30 cellular contexts compared by ENCODE assay signal in the genomic region with DNA sequence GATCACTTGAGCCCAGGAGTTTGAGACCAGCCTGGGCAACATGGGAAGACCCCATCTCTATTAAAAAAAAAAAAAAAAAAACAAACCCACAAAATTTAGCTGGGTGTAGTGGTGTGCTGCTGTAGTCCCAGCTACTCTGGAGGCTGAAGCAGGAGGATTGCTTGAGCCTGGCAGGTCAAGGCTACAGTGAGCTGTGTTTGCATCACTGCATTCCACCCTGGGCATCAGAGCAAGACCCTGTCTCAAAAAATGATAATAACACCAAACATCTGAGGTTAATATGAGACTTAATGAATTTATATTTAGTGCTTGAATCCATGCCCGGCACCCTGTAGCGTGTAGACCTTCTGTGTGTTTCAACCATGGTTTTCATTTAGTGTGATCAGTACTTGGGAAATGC.
"Had no signal": no experiment of that assay in that cellular context is flagged by ENCODE, and none has a peak within 500 bp of the region (broad histone marks: within the 10 kb centered on the region; RNA-seq: fewer than 3 reads in every experiment).

No MANE protein-coding gene starts in this region.

- H3K36me3 Mint-ChIP-seq: activated naive CD8-positive, alpha-beta T cell had no signal

- H3K27me3 ChIP-seq: brain microvascular endothelial cell, dorsolateral prefrontal cortex, esophagus muscularis mucosa, foreskin keratinocyte, gastrocnemius medialis had no signal

- H3K36me3 ChIP-seq: brain microvascular endothelial cell, esophagus muscularis mucosa, gastrocnemius medialis had no signal

- ATAC-seq: activated T-cell treated with anti-CD3 and anti-CD28 coated beads, Interleukin-2, amount 50 U/mL, for 72 hours; foreskin keratinocyte; gastrocnemius medialis; T-helper 17 cell had no signal

- H3K9me3 Mint-ChIP-seq: activated CD4-positive, alpha-beta memory T cell treated with anti-CD3 and anti-CD28 coated beads, Interleukin-2, amount 10 ng/mL, durations not matched to agents 7 days and 5 days; activated CD4-positive, alpha-beta T cell treated with anti-CD3 and anti-CD28 coated beads, Interleukin-2, amount 10 ng/mL, durations not matched to agents 7 days and 5 days; activated T-cell treated with anti-CD3 and anti-CD28 coated beads, Interleukin-2, amount 50 U/mL, for 24 hours; activated T-cell treated with anti-CD3 and anti-CD28 coated beads, Interleukin-2, amount 50 U/mL, for 72 hours; central memory CD8-positive, alpha-beta T cell; dendritic cell treated with granulocyte-macrophage colony-stimulating factor and Interleukin-4, amounts not matched to agents 40 ng/mL and 50 ng/mL, for 4 days; T-helper 2 cell treated with Interferon-gamma antibody and Interleukin-4, amounts not matched to agents 5 μg/mL and 100 μg/mL, for 36 hours had no signal

- H3K4me3 Mint-ChIP-seq: activated CD4-positive, alpha-beta memory T cell treated with anti-CD3 and anti-CD28 coated beads, Interleukin-2, amount 10 ng/mL, durations not matched to agents 7 days and 5 days; activated CD4-positive, alpha-beta T cell treated with anti-CD3 and anti-CD28 coated beads, Interleukin-2, amount 10 ng/mL, durations not matched to agents 7 days and 5 days; activated naive CD8-positive, alpha-beta T cell; activated T-cell treated with anti-CD3 and anti-CD28 coated beads, Interleukin-2, amount 50 U/mL, for 24 hours; activated T-cell treated with anti-CD3 and anti-CD28 coated beads, Interleukin-2, amount 50 U/mL, for 72 hours; central memory CD8-positive, alpha-beta T cell; dendritic cell treated with granulocyte-macrophage colony-stimulating factor and Interleukin-4, amounts not matched to agents 40 ng/mL and 50 ng/mL, for 4 days; T-helper 17 cell; T-helper 2 cell treated with Interferon-gamma antibody and Interleukin-4, amounts not matched to agents 5 μg/mL and 100 μg/mL, for 36 hours had no signal

- H3K4me3 ChIP-seq: coronary artery, dorsolateral prefrontal cortex, esophagus muscularis mucosa, gastrocnemius medialis had no signal

- H3K27me3 Mint-ChIP-seq: activated CD4-positive, alpha-beta T cell treated with anti-CD3 and anti-CD28 coated beads, Interleukin-2, amount 10 ng/mL, durations not matched to agents 7 days and 5 days; activated naive CD8-positive, alpha-beta T cell had no signal

- H3K4me1 Mint-ChIP-seq: activated CD4-positive, alpha-beta memory T cell treated with anti-CD3 and anti-CD28 coated beads, Interleukin-2, amount 10 ng/mL, durations not matched to agents 7 days and 5 days; activated CD4-positive, alpha-beta T cell treated with anti-CD3 and anti-CD28 coated beads, Interleukin-2, amount 10 ng/mL, durations not matched to agents 7 days and 5 days; central memory CD8-positive, alpha-beta T cell had no signal

- H3K9me3 ChIP-seq: esophagus muscularis mucosa, gastrocnemius medialis had no signal

- H3K4me1 ChIP-seq: foreskin keratinocyte had no signal

- DNase-seq: activated CD4-positive, alpha-beta memory T cell treated with anti-CD3 and anti-CD28 coated beads, Interleukin-2, amount 10 ng/mL, durations not matched to agents 7 days and 5 days; activated CD4-positive, alpha-beta T cell treated with anti-CD3 and anti-CD28 coated beads for 1 hour; activated CD4-positive, alpha-beta T cell treated with anti-CD3 and anti-CD28 coated beads for 4 hours; activated CD4-positive, alpha-beta T cell treated with anti-CD3 and anti-CD28 coated beads, Interleukin-2, amount 10 ng/mL, durations not matched to agents 7 days and 5 days; activated CD4-positive, alpha-beta T cell treated with anti-CD3 and anti-CD28 coated beads, Interleukin-2, amount 50 U/mL, for 4 hours; activated CD8-positive, alpha-beta memory T cell treated with anti-CD3 and anti-CD28 coated beads, Interleukin-2, amount 50 U/mL, for 48 hours; activated gamma-delta T cell treated with Interleukin-2 at 50 U/mL for 16 hours; activated naive CD4-positive, alpha-beta T cell treated with anti-CD3 and anti-CD28 coated beads, Interleukin-2, amount 50 U/mL, for 16 hours; activated naive CD4-positive, alpha-beta T cell treated with Interleukin-2 at 50 U/mL for 16 hours; activated T-cell treated with anti-CD3 and anti-CD28 coated beads for 4 hours; activated T-cell treated with anti-CD3 and anti-CD28 coated beads, Interleukin-2, amount 50 U/mL, for 24 hours; activated T-cell treated with anti-CD3 and anti-CD28 coated beads, Interleukin-2, amount 50 U/mL, for 72 hours; amniotic stem cell; anterior cingulate cortex; brain microvascular endothelial cell; dorsolateral prefrontal cortex; effector memory CD4-positive, alpha-beta T cell; erythroblast; foreskin keratinocyte; gastrocnemius medialis; glutamatergic neuron; T-helper 1 cell; T-helper 17 cell; T1000 had no signal

- H3K27ac ChIP-seq: brain microvascular endothelial cell, coronary artery, esophagus muscularis mucosa, foreskin keratinocyte, gastrocnemius medialis had no signal

- H3K27ac Mint-ChIP-seq: activated CD4-positive, alpha-beta memory T cell treated with anti-CD3 and anti-CD28 coated beads, Interleukin-2, amount 10 ng/mL, durations not matched to agents 7 days and 5 days; activated CD4-positive, alpha-beta T cell treated with anti-CD3 and anti-CD28 coated beads, Interleukin-2, amount 10 ng/mL, durations not matched to agents 7 days and 5 days; activated naive CD8-positive, alpha-beta T cell; activated T-cell treated with anti-CD3 and anti-CD28 coated beads, Interleukin-2, amount 50 U/mL, for 24 hours; activated T-cell treated with anti-CD3 and anti-CD28 coated beads, Interleukin-2, amount 50 U/mL, for 72 hours; dendritic cell treated with granulocyte-macrophage colony-stimulating factor and Interleukin-4, amounts not matched to agents 40 ng/mL and 50 ng/mL, for 4 days; T-helper 17 cell; T-helper 2 cell treated with Interferon-gamma antibody and Interleukin-4, amounts not matched to agents 5 μg/mL and 100 μg/mL, for 36 hours had no signal
